ENCODE assay signal across 7 cellular contexts in the genomic region with DNA sequence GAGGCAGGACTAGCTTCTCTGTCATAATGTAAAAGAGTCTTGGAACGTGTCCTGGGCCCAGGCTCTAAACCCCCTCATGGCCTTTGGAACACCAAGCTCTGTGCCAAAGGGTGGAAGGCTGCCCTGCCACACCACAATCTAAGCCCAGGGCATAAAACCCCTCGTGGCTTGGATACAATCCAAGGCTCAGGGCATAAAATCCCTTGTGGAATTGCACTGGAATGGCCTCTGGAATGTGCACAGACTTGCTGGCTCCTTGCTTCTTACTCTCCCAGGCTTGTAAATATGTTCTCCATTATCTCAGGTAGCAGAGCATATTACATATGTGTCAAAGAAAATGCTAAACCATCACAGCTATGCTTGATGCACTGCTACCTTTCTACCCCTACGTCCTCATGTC.
A peak's percentile ranks its signal among the peaks of the same experiment; 100 is the strongest.
DNase-seq lines count a peak whose midpoint lies in the region; TF ChIP-seq lines count a peak whose summit lies in the region.
"Not testable (repeated sequence)": the region's sequence is repeated elsewhere in the genome, so short reads cannot be mapped to it uniquely, and the experiment has no call there.

No MANE protein-coding gene starts in this region.

- TF ChIP-seq CTCF in brain (conservative IDR thresholded peaks at IDR 0.05); retinal pigment epithelial cell (conservative IDR thresholded peaks at IDR 0.05; ENCODE audit: low read depth, low read length): not testable (repeated sequence)

- H3K27me3 Mint-ChIP-seq in brain = not testable (repeated sequence)

- not testable (repeated sequence) for H3K4me3 Mint-ChIP-seq in brain

- peak overlapping the region in 3 of 5 experiments; percentile 45 to 73 (median 53) for H3K27ac Mint-ChIP-seq in brain

- DNase-seq in COLO668 (lab: John Stamatoyannopoulos, UW; ENCODE audit: unreplicated experiment) = peak; percentile 19
- peak; percentile 29 for DNase-seq in EL
- peak; percentile 85 for DNase-seq in M059J (ENCODE audit: low read depth)
- peak; percentile 38 for DNase-seq in NCI-H226
- peak; percentile 62 for DNase-seq in T1000 (lab: John Stamatoyannopoulos, UW)
- DNase-seq in retinal pigment epithelial cell (ENCODE audit: low read depth) = peak; percentile 88

- H3K9me3 Mint-ChIP-seq in brain = not testable (repeated sequence)

- not testable (repeated sequence) for H3K36me3 Mint-ChIP-seq in brain

- H3K4me1 Mint-ChIP-seq in brain = not testable (repeated sequence)

- H3K4me3 ChIP-seq in retinal pigment epithelial cell (ENCODE audit: low read length) = not testable (repeated sequence)

Comparison
In these comparisons a context has a peak if more than half of its experiments do, and no peak if none do; other contexts are left out.
1. DNase-seq: peak in every context shown above with its lines; median percentile 88 in retinal pigment epithelial cell; 85 in M059J; 62 in T1000; 38 in NCI-H226; 29 in EL; 19 in COLO668.